In the genomic region with DNA sequence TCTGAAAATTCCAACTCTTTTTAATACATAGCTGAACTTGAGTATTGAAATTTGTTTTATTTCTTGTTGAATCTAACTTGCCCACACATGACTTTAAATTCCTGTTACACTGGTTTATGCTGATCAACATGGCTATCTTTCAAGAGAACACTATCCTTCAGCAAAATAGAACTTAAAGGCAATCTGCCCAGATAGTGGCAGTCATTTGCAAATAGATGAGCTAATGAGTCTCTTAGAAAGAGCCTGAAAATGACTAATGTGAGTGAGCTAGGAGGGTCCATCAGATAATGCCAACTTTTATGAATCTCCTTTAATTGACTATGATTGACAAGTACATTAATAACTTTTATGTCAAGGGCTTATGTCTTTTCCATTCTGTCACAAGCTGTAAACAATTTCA, we compare ENCODE assay signal across 26 cellular contexts.
"Had no signal": no experiment of that assay in that cellular context is flagged by ENCODE, and none has a peak within 500 bp of the region (broad histone marks: within the 10 kb centered on the region; RNA-seq: fewer than 3 reads in every experiment).

No MANE protein-coding gene starts in this region.

- H3K4me3 Mint-ChIP-seq: mesothelial cell of epicardium; naive B cell; natural killer cell; nephron progenitor cell; neural progenitor cell; stimulated activated memory B cell treated with anti-CD40 and anti-IgM and Interleukin-4, amounts not matched to agents 10 μg/mL and 1 μg/mL and 100 μg/mL, for 72 hours; stimulated activated naive CD8-positive, alpha-beta T cell treated with anti-CD3 and anti-CD28 coated beads, Interleukin-15, amount 100 ng/mL, for 72 hours; type B pancreatic cell had no signal

- H3K36me3 Mint-ChIP-seq: mesothelial cell of epicardium; naive B cell; natural killer cell; neural progenitor cell; stimulated activated memory B cell treated with anti-CD40 and anti-IgM and Interleukin-4, amounts not matched to agents 10 μg/mL and 1 μg/mL and 100 μg/mL, for 72 hours; type B pancreatic cell had no signal

- H3K4me1 ChIP-seq: left ventricle myocardium inferior, parathyroid adenoma, psoas muscle, right lobe of liver, tibial nerve, uterus had no signal

- H3K9me3 Mint-ChIP-seq: mesothelial cell of epicardium, nephron progenitor cell, neural progenitor cell, type B pancreatic cell had no signal

- H3K27ac ChIP-seq: left ventricle myocardium inferior, neural progenitor cell, neutrophil, parathyroid adenoma, psoas muscle, right lobe of liver, tibial nerve, uterus had no signal

- DNase-seq: islet precursor cell; left ventricle myocardium inferior; mesendoderm; naive B cell; natural killer cell; nephron progenitor cell; occipital lobe; psoas muscle; right lobe of liver; stimulated activated CD4-positive, alpha-beta T cell treated with anti-CD3 and anti-CD28 coated beads, Interleukin-1b, Interleukin-23, amount 100 ng/mL, for 48 hours; stimulated activated CD4-positive, alpha-beta T cell treated with anti-CD3 and anti-CD28 coated beads, Interleukin-2, amount 100 ng/mL, for 48 hours; stimulated activated CD4-positive, alpha-beta T cell treated with anti-CD3 and anti-CD28 coated beads, Interleukin-4, amount 100 ng/mL, for 4 hours; stimulated activated CD8-positive, alpha-beta memory T cell treated with anti-CD3 and anti-CD28 coated beads, Interleukin-4, amount 100 ng/mL, for 48 hours; stimulated activated naive CD4-positive, alpha-beta T cell treated with Interleukin-2 at 50 U/mL for 16 hours; stimulated activated naive CD8-positive, alpha-beta T cell treated with anti-CD3 and anti-CD28 coated beads, Interleukin-15, amount 100 ng/mL, for 72 hours; substantia nigra; uterus had no signal

- H3K27ac Mint-ChIP-seq: mesothelial cell of epicardium; naive B cell; natural killer cell; nephron progenitor cell; neural progenitor cell; stimulated activated memory B cell treated with anti-CD40 and anti-IgM and Interleukin-4, amounts not matched to agents 10 μg/mL and 1 μg/mL and 100 μg/mL, for 72 hours; stimulated activated naive CD8-positive, alpha-beta T cell treated with anti-CD3 and anti-CD28 coated beads, Interleukin-15, amount 100 ng/mL, for 72 hours; type B pancreatic cell had no signal

- ATAC-seq: natural killer cell; psoas muscle; right lobe of liver; stimulated activated memory B cell treated with anti-CD40 and anti-IgM and Interleukin-4, amounts not matched to agents 10 μg/mL and 1 μg/mL and 100 μg/mL, for 72 hours; stimulated activated naive CD8-positive, alpha-beta T cell treated with anti-CD3 and anti-CD28 coated beads, Interleukin-15, amount 100 ng/mL, for 72 hours had no signal

- H3K4me1 Mint-ChIP-seq: naive B cell; neural progenitor cell; stimulated activated memory B cell treated with anti-CD40 and anti-IgM and Interleukin-4, amounts not matched to agents 10 μg/mL and 1 μg/mL and 100 μg/mL, for 72 hours; stimulated activated naive CD8-positive, alpha-beta T cell treated with anti-CD3 and anti-CD28 coated beads, Interleukin-15, amount 100 ng/mL, for 72 hours had no signal

- H3K4me2 ChIP-seq: neural progenitor cell, smooth muscle cell had no signal

- H3K36me3 ChIP-seq: left ventricle myocardium inferior, neural progenitor cell, neutrophil, right lobe of liver, tibial nerve, uterus had no signal

- H3K27me3 Mint-ChIP-seq: naive B cell; stimulated activated memory B cell treated with anti-CD40 and anti-IgM and Interleukin-4, amounts not matched to agents 10 μg/mL and 1 μg/mL and 100 μg/mL, for 72 hours; stimulated activated naive CD8-positive, alpha-beta T cell treated with anti-CD3 and anti-CD28 coated beads, Interleukin-15, amount 100 ng/mL, for 72 hours had no signal

- H3K4me3 ChIP-seq: left ventricle myocardium inferior, lung, neural progenitor cell, psoas muscle, right lobe of liver, smooth muscle cell, tibial nerve, uterus had no signal

- H2AFZ ChIP-seq: neural progenitor cell, parathyroid adenoma had no signal

- H3K9me3 ChIP-seq: left ventricle myocardium inferior, neutrophil, psoas muscle, right lobe of liver, tibial nerve, uterus had no signal

- H3K79me2 ChIP-seq: parathyroid adenoma had no signal
